In the genomic region with DNA sequence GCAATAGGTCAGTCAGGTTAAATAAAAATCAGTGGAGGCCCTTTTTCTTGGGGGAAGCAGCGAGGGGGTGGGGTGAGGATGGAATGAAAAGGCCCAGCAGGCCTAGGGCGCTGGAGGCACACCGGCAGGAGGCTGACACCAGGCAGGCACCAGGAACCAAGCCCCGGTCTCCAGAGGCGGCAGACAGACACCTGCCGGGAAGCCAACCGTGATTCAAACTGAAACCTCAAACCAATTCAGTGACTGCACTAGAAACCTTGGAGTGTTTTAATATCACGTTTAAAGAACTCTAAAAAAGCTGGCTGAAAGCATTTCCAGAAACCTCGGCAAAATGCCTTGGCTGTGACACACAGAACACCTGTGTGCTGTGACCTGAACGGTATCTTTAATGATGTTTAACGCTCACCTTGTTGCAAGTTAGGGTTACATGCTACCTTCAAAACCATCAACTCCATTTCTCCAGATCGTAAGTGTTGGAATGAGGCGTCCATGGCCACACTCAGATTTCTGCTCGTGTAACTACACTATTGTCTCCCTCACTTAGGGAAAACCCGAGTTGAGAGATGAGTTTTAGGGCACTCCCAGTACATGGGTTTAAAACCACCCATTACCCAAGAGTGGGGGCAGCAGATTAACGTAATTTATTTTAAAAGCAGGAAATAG, we compare ENCODE assay signal across 9 cellular contexts. TPM values are rescaled to one million over a fixed set of nuclear protein-coding genes. Genes with fewer than 3 reads are reported as not detected.
DNase-seq lines count a peak whose midpoint lies in the region; ATAC-seq and TF ChIP-seq lines count a peak whose summit lies in the region.
"Had no signal": no experiment of that assay in that cellular context is flagged by ENCODE, and none has a peak within 500 bp of the region (broad histone marks: within the 10 kb centered on the region; RNA-seq: fewer than 3 reads in every experiment).

No MANE protein-coding gene starts in this region.

- BruUV-seq in PC-9 (replicated peaks; lab: Mats Ljungman, UMichigan), result no TSS peak

- H3K4me3 Mint-ChIP-seq in CD8-positive, alpha-beta memory T cell, result peak overlapping the region in 2 of 7 donors; percentile 6 to 69
- no peak overlapping the region for H3K4me3 Mint-ChIP-seq in WTC11

- H3K4me2 ChIP-seq in PC-9, result no peak overlapping the region

- CTCF ChIA-PET in CD8-positive, alpha-beta memory T cell (lab: Charles Lee), result interaction anchor here (1.2 to 6.3 kb wide), 9 partner anchors 11 to 348 kb away, joined by 3 to 62 read pairs (median 6); no protein-coding TSS in a partner anchor
- CTCF ChIA-PET in WTC11 (lab: Charles Lee) (interaction anchor here (1.0 to 2.0 kb wide), 4 partner anchors 8 to 110 kb away, joined by 3 to 5 read pairs (median 4); no protein-coding TSS in a partner anchor), PC-9 (lab: Charles Lee) (no interaction called here)

- H3K27ac ChIP-seq in CD8-positive, alpha-beta memory T cell (ENCODE audit: low read depth, low read length), result no peak overlapping the region
- no peak overlapping the region for H3K27ac ChIP-seq in lower lobe of right lung
- H3K27ac ChIP-seq in upper lobe of right lung, result no peak overlapping the region
- no peak overlapping the region for H3K27ac ChIP-seq in PC-9

- peaks cover 5 to 58% (median 8%) of the 10 kb centered on the region in 3 donors for H3K36me3 Mint-ChIP-seq in CD8-positive, alpha-beta memory T cell
- H3K36me3 Mint-ChIP-seq in WTC11, result peaks cover 55% of the 10 kb centered on the region

- no peaks in the 10 kb centered on the region for H3K9me3 ChIP-seq in CD8-positive, alpha-beta memory T cell (ENCODE audit: low read length)
- H3K9me3 ChIP-seq in lower lobe of right lung, result no peaks in the 10 kb centered on the region
- H3K9me3 ChIP-seq in upper lobe of right lung, result no peaks in the 10 kb centered on the region
- no peaks in the 10 kb centered on the region for H3K9me3 ChIP-seq in PC-9 (ENCODE audit: insufficient read depth, low read depth)

- peaks cover 0 to 1% (median 0%) of the 10 kb centered on the region in 5 donors for H3K9me3 Mint-ChIP-seq in CD8-positive, alpha-beta memory T cell
- no peaks in the 10 kb centered on the region for H3K9me3 Mint-ChIP-seq in WTC11

- peaks cover 24% of the 10 kb centered on the region for H3K4me1 ChIP-seq in CD8-positive, alpha-beta memory T cell (ENCODE audit: insufficient read depth, low read length)
- H3K4me1 ChIP-seq in lower lobe of right lung (peaks cover 19% of the 10 kb centered on the region), upper lobe of right lung (peaks cover 18% of the 10 kb centered on the region), PC-9 (replicated peaks; ENCODE audit: insufficient read depth) (peaks cover 8% of the 10 kb centered on the region)

- H3K27me3 ChIP-seq in CD8-positive, alpha-beta memory T cell (ENCODE audit: insufficient read depth, low read length, poor library complexity, severe bottlenecking), result no peaks in the 10 kb centered on the region
- no peaks in the 10 kb centered on the region for H3K27me3 ChIP-seq in lower lobe of right lung (ENCODE audit: low read depth)
- H3K27me3 ChIP-seq in upper lobe of right lung, result no peaks in the 10 kb centered on the region
- H3K27me3 ChIP-seq in PC-9 (ENCODE audit: insufficient read depth, low read depth), result no peaks in the 10 kb centered on the region

- H3K4me1 Mint-ChIP-seq in CD8-positive, alpha-beta memory T cell, result peaks cover 32 to 37% (median 35%) of the 10 kb centered on the region in 3 donors
- peaks cover 44% of the 10 kb centered on the region for H3K4me1 Mint-ChIP-seq in WTC11

- H4K20me1 ChIP-seq in PC-9 (ENCODE audit: insufficient read depth), result peaks cover 32% of the 10 kb centered on the region

- H3K27me3 Mint-ChIP-seq in CD8-positive, alpha-beta memory T cell, result no peaks in the 10 kb centered on the region
- no peaks in the 10 kb centered on the region for H3K27me3 Mint-ChIP-seq in WTC11 (ENCODE audit: low read depth)

- H3K36me3 ChIP-seq in CD8-positive, alpha-beta memory T cell (ENCODE audit: insufficient read depth, low read length), result peaks cover 40% of the 10 kb centered on the region
- H3K36me3 ChIP-seq in lower lobe of right lung (peaks cover 63% of the 10 kb centered on the region), upper lobe of right lung (peaks cover 57% of the 10 kb centered on the region), PC-9 (ENCODE audit: low read depth) (peaks cover 21% of the 10 kb centered on the region)

- H3K9me2 ChIP-seq in PC-9 (ENCODE audit: insufficient read depth), result no peaks in the 10 kb centered on the region

- no peaks in the 10 kb centered on the region for H3K79me2 ChIP-seq in PC-9 (ENCODE audit: low read depth)

- DNase-seq in CD8-positive, alpha-beta memory T cell, result peak in 1 of 5 donors; percentile 47
- no peak for DNase-seq in WTC11 (ENCODE audit: low spot score)
- DNase-seq in lower lobe of right lung, result peak; percentile 36
- no peak for DNase-seq in upper lobe of right lung
- no peak for DNase-seq in PC-9
- DNase-seq: NCI-H2081 treated with DMSO at 0.1 percent for 48 hours had no signal

- peak overlapping the region in 5 of 8 donors; percentile 41 to 80 (median 58) for H3K27ac Mint-ChIP-seq in CD8-positive, alpha-beta memory T cell
- H3K27ac Mint-ChIP-seq in WTC11, result peak overlapping the region; percentile 73

- H2AFZ ChIP-seq in PC-9, result no peak overlapping the region

- POLR2A ChIA-PET in CD8-positive, alpha-beta memory T cell (lab: Charles Lee), result interaction anchor here (0.6 kb wide), 2 partner anchors 16 to 19 kb away, joined by 4 to 6 read pairs; no protein-coding TSS in a partner anchor
- POLR2A ChIA-PET in WTC11 (lab: Charles Lee), result no interaction called here
- POLR2A ChIA-PET in PC-9 (lab: Charles Lee; ENCODE audit: unreplicated experiment), result interaction anchor here (0.6 kb wide), 1 partner anchor 32 kb away, joined by 4 read pairs; no protein-coding TSS in a partner anchor

- no peak for TF ChIP-seq CTCF in WTC11 (IDR thresholded peaks at IDR 0.05)
- no peak for TF ChIP-seq CTCF in lower lobe of right lung (IDR thresholded peaks at IDR 0.05)
- TF ChIP-seq CTCF in upper lobe of right lung (IDR thresholded peaks at IDR 0.05), result no peak
- TF ChIP-seq CTCF in PC-9 (conservative IDR thresholded peaks at IDR 0.05), result no peak

- H3K4me3 ChIP-seq in CD8-positive, alpha-beta memory T cell (ENCODE audit: low read length), result no peak overlapping the region
- no peak overlapping the region for H3K4me3 ChIP-seq in lower lobe of right lung
- H3K4me3 ChIP-seq in upper lobe of right lung, result no peak overlapping the region
- no peak overlapping the region for H3K4me3 ChIP-seq in PC-9

- H3F3A ChIP-seq in PC-9 (ENCODE audit: insufficient read depth, low read depth), result peaks cover 54% of the 10 kb centered on the region

- intact Hi-C loops in lower lobe of right lung (cut with DNase I), result no loop called here
- intact Hi-C loops in upper lobe of right lung (cut with DNase I), result no loop called here
- intact Hi-C loops in PC-9 (cut with micrococcal nuclease; ENCODE audit: unreplicated experiment), result no loop called here

- ATAC-seq in GM21447 (IDR thresholded peaks at IDR 0.05; ENCODE audit: unreplicated experiment) (peak; percentile 54), WTC11 (no peak), lower lobe of right lung (no peak), upper lobe of right lung (no peak), HG02588 (IDR thresholded peaks at IDR 0.05; ENCODE audit: unreplicated experiment) (no peak), GM18520 (IDR thresholded peaks at IDR 0.05; ENCODE audit: unreplicated experiment) (no peak)

TF ChIP-seq in WTC11, 78 proteins besides CTCF, POLR2A, EP300 and RAD21 (continues in another document):
- TF ChIP-seq CDX4 (CRISPR knock-in tag; IDR thresholded peaks at IDR 0.05; ENCODE audit: borderline replicate concordance) (no peak), ZNF425 (CRISPR knock-in tag; conservative IDR thresholded peaks at IDR 0.05) (no peak), ZNF219 (CRISPR knock-in tag; IDR thresholded peaks at IDR 0.05; ENCODE audit: borderline replicate concordance) (no peak), TCF7 (CRISPR knock-in tag; IDR thresholded peaks at IDR 0.05; ENCODE audit: low read depth) (no peak)

RNA-seq across cellular contexts. Expression of gene DIDO1, which starts 27.2 kb away (rescaled TPM):
- 10 to 100 TPM; 55.3 to 57.3 TPM for total RNA-seq in CD8-positive, alpha-beta memory T cell
- polyA plus RNA-seq in CD8-positive, alpha-beta memory T cell, result 39.0 TPM
- total RNA-seq in WTC11 (2021), result 69.3 to 87.3 TPM (median 71.6 TPM) in 3 replicates
- 54.6 TPM for total RNA-seq in lower lobe of right lung
- total RNA-seq in upper lobe of right lung, result 55.5 TPM
- total RNA-seq in PC-9 (2021), result 56.4 and 61.4 TPM in 2 replicates

RNA-seq across cellular contexts. Expression of gene TCFL5, which starts 37.5 kb away (rescaled TPM):
- 1 to 10 TPM; 4.6 to 6.2 TPM for total RNA-seq in CD8-positive, alpha-beta memory T cell
- polyA plus RNA-seq in CD8-positive, alpha-beta memory T cell, result 1.4 TPM
- 19.7 to 20.4 TPM (median 20.3 TPM) in 3 replicates for total RNA-seq in WTC11 (2021)
- total RNA-seq in lower lobe of right lung, result 8.2 TPM
- 7.8 TPM for total RNA-seq in upper lobe of right lung
- 29.3 and 35.4 TPM in 2 replicates for total RNA-seq in PC-9 (2021)

RNA-seq across cellular contexts. Expression of gene GID8, which starts 38.8 kb away (rescaled TPM):
- 10 to 100 TPM; 44.9 to 45.5 TPM for total RNA-seq in CD8-positive, alpha-beta memory T cell
- 19.0 TPM for polyA plus RNA-seq in CD8-positive, alpha-beta memory T cell
- 56.2 to 70.2 TPM (median 56.6 TPM) in 3 replicates for total RNA-seq in WTC11 (2021)
- 26.2 TPM for total RNA-seq in lower lobe of right lung
- total RNA-seq in upper lobe of right lung, result 27.4 TPM
- 45.7 and 49.7 TPM in 2 replicates for total RNA-seq in PC-9 (2021)

RNA-seq across cellular contexts. Expression of gene SLC17A9, which starts 53.4 kb away (rescaled TPM):
- total RNA-seq in CD8-positive, alpha-beta memory T cell, result 10 to 100 TPM; 26.4 to 26.8 TPM
- 1.0 TPM for polyA plus RNA-seq in CD8-positive, alpha-beta memory T cell
- total RNA-seq in WTC11 (2021) (26.2 to 41.7 TPM (median 30.8 TPM) in 3 replicates), lower lobe of right lung (10.4 TPM), upper lobe of right lung (15.2 TPM), PC-9 (2021) (0.20 and 0.22 TPM in 2 replicates)
